17 cellular contexts compared by ENCODE assay signal in genomic region chr11:116459233-116459632, GRCh38.
DNase-seq lines count a peak whose midpoint lies in the region; ATAC-seq and TF ChIP-seq lines count a peak whose summit lies in the region.
"Had no signal": no experiment of that assay in that cellular context is flagged by ENCODE, and none has a peak within 500 bp of the region (broad histone marks: within the 10 kb centered on the region; RNA-seq: fewer than 3 reads in every experiment).

No MANE protein-coding gene starts in this region.

- no peak overlapping the region for H3K27ac ChIP-seq in SJCRH30
- H3K27ac ChIP-seq: gastrocnemius medialis, SJSA1 had no signal

- no peaks in the 10 kb centered on the region for H3K9me3 ChIP-seq in SJCRH30 (replicated peaks)
- H3K9me3 ChIP-seq: gastrocnemius medialis, SJSA1 had no signal

- DNase-seq in GM06990 (ENCODE audit: extremely low read depth, insufficient read length) (peak; percentile 2), NCI-H69 (lab: John Stamatoyannopoulos, UW) (peak; percentile 45), left colon (peak; percentile 19 to 55), retina (peak; percentile 27), SJCRH30 (no peak)
- DNase-seq: activated CD4-positive, alpha-beta T cell treated with anti-CD3 and anti-CD28 coated beads, Interleukin-2, amount 50 U/mL, for 4 hours; gastrocnemius medialis; hypothalamus; KBM-7; MM.1S; NCI-H1417; NCI-H2081 treated with DMSO at 0.1 percent for 48 hours; stimulated activated CD4-positive, alpha-beta T cell treated with anti-CD3 and anti-CD28 coated beads, Interleukin-15, amount 100 ng/mL, for 24 hours; T-helper 17 cell had no signal

- H3K27me3 ChIP-seq in GM06990 (replicated peaks; ENCODE audit: control insufficient read depth, insufficient read depth, low read length) (no peaks in the 10 kb centered on the region; the same call in 1 of the 2 replicates), SJCRH30 (no peaks in the 10 kb centered on the region)
- H3K27me3 ChIP-seq: gastrocnemius medialis, SJSA1 had no signal

- H3K36me3 ChIP-seq in GM06990 (ENCODE audit: control insufficient read depth, insufficient read depth, low read length) (no peaks in the 10 kb centered on the region), SJCRH30 (no peaks in the 10 kb centered on the region)
- H3K36me3 ChIP-seq: gastrocnemius medialis, SJSA1 had no signal

- peak; percentile 55 for ATAC-seq in left colon
- ATAC-seq in HG03442 (IDR thresholded peaks at IDR 0.05; ENCODE audit: unreplicated experiment) = no peak
- no peak for ATAC-seq in HG03175 (IDR thresholded peaks at IDR 0.05; ENCODE audit: unreplicated experiment)
- ATAC-seq: gastrocnemius medialis, T-helper 17 cell had no signal

- intact Hi-C loops in left colon (cut with DNase I, micrococcal nuclease) = loop anchor here in 1 of 2 donors (10.0 kb wide), 1 partner anchor 186 kb away; no protein-coding TSS in a partner anchor

- H3K4me1 ChIP-seq in SJCRH30 = no peaks in the 10 kb centered on the region
- H3K4me1 ChIP-seq: gastrocnemius medialis, SJSA1 had no signal

- TF ChIP-seq CTCF in GM06990 (IDR thresholded peaks at IDR 0.05; ENCODE audit: insufficient read depth, low read length, poor library complexity, severe bottlenecking) = no peak

- no peak overlapping the region for H3K4me3 ChIP-seq in GM06990 (replicated peaks; ENCODE audit: low read depth, low read length)
- H3K4me3 ChIP-seq in SJCRH30 = no peak overlapping the region
- H3K4me3 ChIP-seq: gastrocnemius medialis, SJSA1 had no signal

Comparison
In these comparisons a context has a peak if more than half of its experiments do, and no peak if none do; other contexts are left out.
1. DNase-seq: peak in GM06990 (single experiment), NCI-H69 (single experiment), left colon (2 of 2) and retina (single experiment); none in SJCRH30 (0 of 2).